18 cellular contexts compared by ENCODE assay signal in genomic region chr10:6590100-6590499, GRCh38. TPM values are rescaled to one million over a fixed set of nuclear protein-coding genes. Genes with fewer than 3 reads are reported as not detected.
DNase-seq lines count a peak whose midpoint lies in the region; ATAC-seq and TF ChIP-seq lines count a peak whose summit lies in the region.
"Had no signal": no experiment of that assay in that cellular context is flagged by ENCODE, and none has a peak within 500 bp of the region (broad histone marks: within the 10 kb centered on the region; RNA-seq: fewer than 3 reads in every experiment).

No MANE protein-coding gene starts in this region.

- intact Hi-C loops in CD8-positive, alpha-beta T cell (cut with DNase I, micrococcal nuclease), result loop anchor here in 1 of 2 experiments (10.0 kb wide), 1 partner anchor 385 kb away; the partner anchor contains the start of gene PFKFB3

- H3K27me3 Mint-ChIP-seq in activated CD8-positive, alpha-beta memory T cell treated with anti-CD3 and anti-CD28 coated beads, Interleukin-2, amount 10 ng/mL, durations not matched to agents 7 days and 5 days, result no peaks in the 10 kb centered on the region
- H3K27me3 Mint-ChIP-seq in CD8-positive, alpha-beta T cell (ENCODE audit: low read depth), result no peaks in the 10 kb centered on the region
- no peaks in the 10 kb centered on the region for H3K27me3 Mint-ChIP-seq in naive thymus-derived CD8-positive, alpha-beta T cell

- no peak overlapping the region for H3K4me3 Mint-ChIP-seq in activated CD8-positive, alpha-beta memory T cell treated with anti-CD3 and anti-CD28 coated beads, Interleukin-2, amount 10 ng/mL, durations not matched to agents 7 days and 5 days
- H3K4me3 Mint-ChIP-seq in CD8-positive, alpha-beta T cell, result peak overlapping the region; percentile 63
- H3K4me3 Mint-ChIP-seq in naive thymus-derived CD8-positive, alpha-beta T cell, result peak overlapping the region; percentile 4 to 90 (median 78)
- H3K4me3 Mint-ChIP-seq: CD14-positive monocyte, GM23338 had no signal

- H3K27ac ChIP-seq in CD8-positive, alpha-beta T cell (ENCODE audit: low read depth, low read length), result peak overlapping the region; percentile 29

- H3K9me3 ChIP-seq in CD8-positive, alpha-beta T cell (ENCODE audit: low read length), result no peaks in the 10 kb centered on the region

- H3K4me3 ChIP-seq in CD8-positive, alpha-beta T cell (ENCODE audit: low read depth, low read length), result no peak overlapping the region
- H3K4me3 ChIP-seq: GM23338 had no signal

- ATAC-seq in activated CD8-positive, alpha-beta memory T cell treated with anti-CD3 and anti-CD28 coated beads, Interleukin-2, amount 10 ng/mL, durations not matched to agents 7 days and 5 days, result no peak
- no peak for ATAC-seq in CD8-positive, alpha-beta T cell
- ATAC-seq in activated naive CD4-positive, alpha-beta T cell treated with anti-CD3 and anti-CD28 coated beads, Interleukin-2, amount 50 U/mL, for 72 hours, result no peak
- ATAC-seq in naive thymus-derived CD8-positive, alpha-beta T cell, result no peak
- ATAC-seq in HG03097 (IDR thresholded peaks at IDR 0.05; ENCODE audit: low FRiP score, unreplicated experiment), result no peak
- ATAC-seq: GM23338, Panc1 had no signal

- CTCF ChIA-PET in activated CD8-positive, alpha-beta memory T cell treated with anti-CD3 and anti-CD28 coated beads, Interleukin-2, amount 10 ng/mL, durations not matched to agents 7 days and 5 days (lab: Charles Lee), result no interaction called here
- CTCF ChIA-PET in CD8-positive, alpha-beta T cell (lab: Charles Lee), result interaction anchor here (1.5 to 11.9 kb wide), 4 partner anchors 9 to 58 kb away, joined by 6 to 179 read pairs (median 10); partner anchors contain the start of gene PRKCQ

- H3K36me3 Mint-ChIP-seq in activated CD8-positive, alpha-beta memory T cell treated with anti-CD3 and anti-CD28 coated beads, Interleukin-2, amount 10 ng/mL, durations not matched to agents 7 days and 5 days, result peaks cover 66% of the 10 kb centered on the region
- H3K36me3 Mint-ChIP-seq in CD8-positive, alpha-beta T cell, result peaks cover 64% of the 10 kb centered on the region
- peaks cover 32 to 57% of the 10 kb centered on the region in 2 donors for H3K36me3 Mint-ChIP-seq in activated naive CD4-positive, alpha-beta T cell treated with anti-CD3 and anti-CD28 coated beads, Interleukin-2, amount 50 U/mL, for 72 hours
- H3K36me3 Mint-ChIP-seq in naive thymus-derived CD8-positive, alpha-beta T cell, result peaks cover 13 to 50% (median 46%) of the 10 kb centered on the region in 3 donors

- POLR2A ChIA-PET in CD8-positive, alpha-beta T cell (lab: Charles Lee), result interaction anchor here (0.7 to 4.7 kb wide), 5 partner anchors 8 to 134 kb away, joined by 3 to 43 read pairs (median 11); partner anchors contain the start of gene PRKCQ
- POLR2A ChIA-PET in naive thymus-derived CD8-positive, alpha-beta T cell (lab: Charles Lee), result interaction anchor here (1.0 to 15.7 kb wide), 4 partner anchors 8 to 12 kb away, joined by 3 to 350 read pairs (median 14); partner anchors contain the start of gene PRKCQ

- no peak for TF ChIP-seq CTCF in CD8-positive, alpha-beta T cell (IDR thresholded peaks at IDR 0.05)

- no peaks in the 10 kb centered on the region for H3K27me3 ChIP-seq in CD8-positive, alpha-beta T cell (ENCODE audit: insufficient read depth, low read length)

- peaks cover 71% of the 10 kb centered on the region for H3K4me1 Mint-ChIP-seq in activated CD8-positive, alpha-beta memory T cell treated with anti-CD3 and anti-CD28 coated beads, Interleukin-2, amount 10 ng/mL, durations not matched to agents 7 days and 5 days
- peaks cover 93% of the 10 kb centered on the region for H3K4me1 Mint-ChIP-seq in CD8-positive, alpha-beta T cell (ENCODE audit: low read depth)
- peaks cover 38 to 96% (median 87%) of the 10 kb centered on the region in 4 donors for H3K4me1 Mint-ChIP-seq in naive thymus-derived CD8-positive, alpha-beta T cell
- H3K4me1 Mint-ChIP-seq: CD14-positive monocyte had no signal

- peaks cover 10% of the 10 kb centered on the region for H3K36me3 ChIP-seq in CD8-positive, alpha-beta T cell (ENCODE audit: insufficient read depth, low read length)

- no peak for DNase-seq in activated CD8-positive, alpha-beta memory T cell treated with anti-CD3 and anti-CD28 coated beads, Interleukin-2, amount 10 ng/mL, durations not matched to agents 7 days and 5 days
- DNase-seq in activated CD8-positive, alpha-beta memory T cell treated with anti-CD3 and anti-CD28 coated beads, Interleukin-2, amount 50 U/mL, for 48 hours, result no peak
- no peak for DNase-seq in CD8-positive, alpha-beta T cell
- no peak for DNase-seq in activated naive CD4-positive, alpha-beta T cell treated with anti-CD3 and anti-CD28 coated beads, Interleukin-2, amount 50 U/mL, for 72 hours (ENCODE audit: low spot score in 2 of 2)
- DNase-seq in naive thymus-derived CD8-positive, alpha-beta T cell, result no peak
- DNase-seq in NCI-H1694 (lab: John Stamatoyannopoulos, UW), result no peak
- DNase-seq in NCI-H2081 (lab: John Stamatoyannopoulos, UW), result no peak
- DNase-seq: DND-41, GF-D8, MM.1S, NCI-H1105, NCI-H187 treated with DMSO at 0.1 percent for 48 hours, NCI-H510A treated with DMSO at 0.1 percent for 48 hours had no signal

- no peaks in the 10 kb centered on the region for H3K9me3 Mint-ChIP-seq in activated CD8-positive, alpha-beta memory T cell treated with anti-CD3 and anti-CD28 coated beads, Interleukin-2, amount 10 ng/mL, durations not matched to agents 7 days and 5 days (ENCODE audit: low read depth)
- H3K9me3 Mint-ChIP-seq in CD8-positive, alpha-beta T cell, result no peaks in the 10 kb centered on the region
- no peaks in the 10 kb centered on the region for H3K9me3 Mint-ChIP-seq in activated naive CD4-positive, alpha-beta T cell treated with anti-CD3 and anti-CD28 coated beads, Interleukin-2, amount 50 U/mL, for 72 hours
- no peaks in the 10 kb centered on the region for H3K9me3 Mint-ChIP-seq in naive thymus-derived CD8-positive, alpha-beta T cell
- H3K9me3 Mint-ChIP-seq: GM23338 had no signal

- H3K27ac Mint-ChIP-seq in activated CD8-positive, alpha-beta memory T cell treated with anti-CD3 and anti-CD28 coated beads, Interleukin-2, amount 10 ng/mL, durations not matched to agents 7 days and 5 days, result peak overlapping the region; percentile 41
- H3K27ac Mint-ChIP-seq in CD8-positive, alpha-beta T cell, result peak overlapping the region; percentile 94
- H3K27ac Mint-ChIP-seq in activated naive CD4-positive, alpha-beta T cell treated with anti-CD3 and anti-CD28 coated beads, Interleukin-2, amount 50 U/mL, for 72 hours, result peak overlapping the region; percentile 47 to 90
- peak overlapping the region; percentile 96 to 99 (median 98) for H3K27ac Mint-ChIP-seq in naive thymus-derived CD8-positive, alpha-beta T cell
- H3K27ac Mint-ChIP-seq: CD14-positive monocyte, GM23338 had no signal

- peaks cover 80% of the 10 kb centered on the region for H3K4me1 ChIP-seq in CD8-positive, alpha-beta T cell (ENCODE audit: insufficient read depth, low read length)

RNA-seq across cellular contexts. Expression of gene PRKCQ, which starts 10.0 kb away (rescaled TPM):
- 10 to 100 TPM; 51.0 to 58.7 TPM for total RNA-seq in activated CD8-positive, alpha-beta memory T cell treated with anti-CD3 and anti-CD28 coated beads, Interleukin-2, amount 10 ng/mL, durations not matched to agents 7 days and 5 days
- total RNA-seq in CD8-positive, alpha-beta T cell, result 10 to 100 TPM; 26.3 to 26.6 TPM
- total RNA-seq in activated naive CD4-positive, alpha-beta T cell treated with anti-CD3 and anti-CD28 coated beads, Interleukin-2, amount 50 U/mL, for 72 hours, result 10 to 100 TPM; 27.5 to 48.4 TPM
- total RNA-seq in naive thymus-derived CD8-positive, alpha-beta T cell, result 10 to 100 TPM; 59.3 to 60.0 TPM
- 10 to 100 TPM; 30.9 to 51.6 (median 37.6) TPM for polyA plus RNA-seq in naive thymus-derived CD8-positive, alpha-beta T cell
- total RNA-seq: A673 had no signal

Comparison
In these comparisons a context has a peak if more than half of its experiments do, and no peak if none do; other contexts are left out.
1. H3K27ac Mint-ChIP-seq: peak in every context shown above with its lines; median percentile 98 in naive thymus-derived CD8-positive, alpha-beta T cell; 94 in CD8-positive, alpha-beta T cell; 68 in activated naive CD4-positive, alpha-beta T cell treated with anti-CD3 and anti-CD28 coated beads, Interleukin-2, amount 50 U/mL, for 72 hours; 41 in activated CD8-positive, alpha-beta memory T cell treated with anti-CD3 and anti-CD28 coated beads, Interleukin-2, amount 10 ng/mL, durations not matched to agents 7 days and 5 days.